In the genomic region with DNA sequence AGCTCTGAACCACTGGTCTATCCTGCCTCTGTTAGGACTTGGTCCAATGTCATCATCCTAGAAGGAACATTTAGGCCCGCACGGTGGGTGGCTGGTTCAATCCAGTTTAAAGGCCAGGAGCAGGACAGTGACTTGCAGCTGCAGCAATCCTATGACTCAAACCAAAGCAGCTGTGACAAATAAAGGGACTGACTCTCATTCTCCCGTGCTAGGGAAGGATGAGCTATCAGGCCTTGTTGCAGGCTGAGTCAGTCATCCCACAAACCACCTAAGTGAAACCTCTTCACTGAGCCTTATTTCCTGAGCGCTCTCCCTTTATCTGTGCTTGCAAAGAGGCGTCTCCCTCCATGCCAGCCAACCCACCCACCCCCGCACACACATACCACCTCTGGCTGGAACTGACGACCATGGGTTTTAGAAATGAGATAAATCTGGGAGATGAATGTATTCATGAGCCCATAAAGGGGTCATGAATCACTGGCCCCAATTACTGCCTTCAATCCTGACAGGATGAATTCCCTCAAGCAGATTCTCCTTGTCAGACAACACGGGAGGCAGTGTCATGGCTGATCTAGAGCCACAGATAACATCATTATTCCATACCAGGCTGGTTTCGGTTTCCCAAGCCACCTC, we compare ENCODE assay signal across 8 cellular contexts.
DNase-seq lines count a peak whose midpoint lies in the region; ATAC-seq and TF ChIP-seq lines count a peak whose summit lies in the region.

No MANE protein-coding gene starts in this region.

- no peak overlapping the region for H2BK20ac ChIP-seq in H9 (ENCODE audit: low read depth, low read length, poor library complexity, severe bottlenecking)

- no peak for TF ChIP-seq CTCF in cardiac fibroblast (IDR thresholded peaks at IDR 0.05; ENCODE audit: low read depth, low read length)
- no peak for TF ChIP-seq CTCF in H9 (conservative IDR thresholded peaks at IDR 0.05)

- no peak overlapping the region for H3K4me2 ChIP-seq in H9 (ENCODE audit: insufficient read depth, insufficient read length, low read length)

- no peaks in the 10 kb centered on the region for H3K36me3 Mint-ChIP-seq in H9 (ENCODE audit: insufficient read depth in 1 of 3, low read depth in 3 of 3)

- no peaks in the 10 kb centered on the region for H3K9me3 Mint-ChIP-seq in H9

- no peaks in the 10 kb centered on the region for H3K79me2 ChIP-seq in H9 (ENCODE audit: insufficient read depth, low read length)

- no peaks in the 10 kb centered on the region for H3K9me3 ChIP-seq in H9 (ENCODE audit: control insufficient read depth, low read depth, low read length)

- H3K27ac ChIP-seq in H9 (ENCODE audit: insufficient read length, low read depth, low read length) = no peak overlapping the region

- H4K8ac ChIP-seq in H9 (replicated peaks; ENCODE audit: insufficient read length, low read depth, low read length) = no peak overlapping the region

- H3K27ac Mint-ChIP-seq in H9 = peak overlapping the region in 1 of 3 experiments; percentile 28; a peak in 2 of 7 replicates

- H3K23ac ChIP-seq in H9 (ENCODE audit: insufficient read length, low read depth, low read length) = no peak overlapping the region

- H2BK12ac ChIP-seq in H9 (ENCODE audit: insufficient read length, low read depth, low read length) = no peak overlapping the region

- no peaks in the 10 kb centered on the region for H4K20me1 ChIP-seq in H9 (ENCODE audit: control insufficient read depth, insufficient read depth, insufficient read length)

- peak; percentile 67 for ATAC-seq in GM18502 (IDR thresholded peaks at IDR 0.05; ENCODE audit: poor library complexity, unreplicated experiment)

- H3K4me1 ChIP-seq in H9 (ENCODE audit: insufficient read depth, low read length) = 0 out of 2 replicates have a peak, but pooled peaks cover 2% of the 10 kb centered on the region

- no peaks in the 10 kb centered on the region for H3K79me1 ChIP-seq in H9 (ENCODE audit: insufficient read depth, low read depth, low read length, poor library complexity, severe bottlenecking)

- no peak overlapping the region for H3K56ac ChIP-seq in H9 (ENCODE audit: insufficient read length, low read depth, low read length)

- H4K5ac ChIP-seq in H9 (ENCODE audit: insufficient read length, low read depth, low read length) = no peak overlapping the region

- no peak overlapping the region for H2BK5ac ChIP-seq in H9 (ENCODE audit: insufficient read length, low read length)

- H3K27me3 Mint-ChIP-seq in H9 (ENCODE audit: low read depth) = peaks cover 4% of the 10 kb centered on the region

- DNase-seq in LoVo (ENCODE audit: low spot score) (peak; percentile 17), cardiac fibroblast (ENCODE audit: low read depth in 2 of 2) (peak; percentile 11 to 72), putamen (ENCODE audit: low spot score) (peak; percentile 18), GF-D8 (lab: John Stamatoyannopoulos, UW) (no peak), H9 (no peak), T-helper 9 cell (no peak), NCI-H1436 (lab: John Stamatoyannopoulos, UW) (no peak)

- no peak overlapping the region for H3K9ac ChIP-seq in H9 (ENCODE audit: extremely low read depth, insufficient read length, low read length)

- H3K18ac ChIP-seq in H9 (ENCODE audit: insufficient read length, low read depth, low read length) = no peak overlapping the region

- no peak overlapping the region for H3K4ac ChIP-seq in H9 (ENCODE audit: low read depth, low read length)

- no peak overlapping the region for H3T11ph ChIP-seq in H9 (ENCODE audit: low read length)

- no peak overlapping the region for H4K91ac ChIP-seq in H9 (ENCODE audit: insufficient read length, low read depth, low read length)

- no peak overlapping the region for H3K4me3 Mint-ChIP-seq in H9

- H3K14ac ChIP-seq in H9 (ENCODE audit: insufficient read depth, low read length) = no peak overlapping the region

- H3K23me2 ChIP-seq in H9 (ENCODE audit: insufficient read length, low read depth, low read length, poor library complexity, severe bottlenecking) = no peaks in the 10 kb centered on the region

- no peak overlapping the region for H2AK5ac ChIP-seq in H9 (ENCODE audit: insufficient read length, low read length)

- no peak overlapping the region; the same call in 1 of the 2 replicates for H2BK15ac ChIP-seq in H9 (ENCODE audit: low read depth, low read length)

- no peak overlapping the region for H2AFZ ChIP-seq in H9 (ENCODE audit: low read length)

- no peak overlapping the region for H3K4me3 ChIP-seq in cardiac fibroblast (replicated peaks in 1 of 2; ENCODE audit: low read depth in 2 of 2, low read length in 2 of 2)

- peaks cover 3 to 4% of the 10 kb centered on the region in 2 experiments; a peak in 2 of 4 replicates for H3K4me1 Mint-ChIP-seq in H9

- H2BK120ac ChIP-seq in H9 (ENCODE audit: low read depth, low read length, poor library complexity, severe bottlenecking) = no peak overlapping the region

- H3K27me3 ChIP-seq in H9 (ENCODE audit: insufficient read depth, low read length) = no peaks in the 10 kb centered on the region

- no CpG with 5 or more reads among the region's 9 CpGs for WGBS in H9 (ENCODE audit: extremely low coverage, insufficient read length, low lambda C conversion rate)

Comparison
In these comparisons a context has a peak if more than half of its experiments do, and no peak if none do; other contexts are left out.
1. DNase-seq: peak in LoVo (single experiment), cardiac fibroblast (2 of 2) and putamen (single experiment); none in GF-D8 (single experiment), H9 (single experiment), T-helper 9 cell (single experiment) and NCI-H1436 (single experiment).